29 cellular contexts compared by ENCODE assay signal in genomic region chr7:49866910-49867309, GRCh38.
DNase-seq lines count a peak whose midpoint lies in the region; ATAC-seq, FAIRE-seq and TF ChIP-seq lines count a peak whose summit lies in the region.
"Had no signal": no experiment of that assay in that cellular context is flagged by ENCODE, and none has a peak within 500 bp of the region (broad histone marks: within the 10 kb centered on the region; RNA-seq: fewer than 3 reads in every experiment).

No MANE protein-coding gene starts in this region.

- BruUV-seq in OCI-LY7 (replicated peaks; lab: Mats Ljungman, UMichigan) = no TSS peak

- no peaks in the 10 kb centered on the region for H3K9me2 ChIP-seq in OCI-LY7 (ENCODE audit: insufficient read depth, low read length)

- no peaks in the 10 kb centered on the region for H3K79me2 ChIP-seq in OCI-LY7 (ENCODE audit: insufficient read depth, low read depth, low read length)
- no peaks in the 10 kb centered on the region for H3K79me2 ChIP-seq in keratinocyte (ENCODE audit: control insufficient read depth, insufficient read depth, low read length)

- H3K27ac ChIP-seq in OCI-LY7 (ENCODE audit: low read depth, low read length, poor library complexity, severe bottlenecking) = no peak overlapping the region
- H3K27ac ChIP-seq in keratinocyte (ENCODE audit: control insufficient read depth, insufficient read depth, low read length) = no peak overlapping the region
- H3K27ac ChIP-seq: A549, HL-60, PC-9, RWPE1 had no signal

- H3K4me2 ChIP-seq in OCI-LY7 (ENCODE audit: low read length) (no peak overlapping the region), keratinocyte (ENCODE audit: control insufficient read depth, extremely low read depth, insufficient read depth, low read depth, low read length) (peak overlapping the region; percentile 49)
- H3K4me2 ChIP-seq: A549, PC-9 had no signal

- ATAC-seq in HG03354 (IDR thresholded peaks at IDR 0.05; ENCODE audit: poor library complexity, severe bottlenecking, unreplicated experiment) (no peak), GM18907 (IDR thresholded peaks at IDR 0.05; ENCODE audit: unreplicated experiment) (no peak)
- ATAC-seq: A549, SK-N-SH treated with all-trans-retinoic acid at 6 μM for 48 hours, T-cell had no signal

- intact Hi-C loops in OCI-LY7 (cut with micrococcal nuclease; ENCODE audit: unreplicated experiment) = no loop called here

- in situ Hi-C loops in G401 (cut with HindIII; ENCODE audit: low sequenced_read_pairs) = no loop called here

- H3K27me3 ChIP-seq in keratinocyte (ENCODE audit: control insufficient read depth, extremely low read depth, insufficient read depth, low read length) = no peaks in the 10 kb centered on the region
- H3K27me3 ChIP-seq: MG63 had no signal

- dilution Hi-C loops in keratinocyte (cut with MboI; ENCODE audit: extremely low pct_ligation_motif_present, low sequenced_read_pairs) = no loop called here

- H3K36me3 ChIP-seq in OCI-LY7 (ENCODE audit: insufficient read depth, low read length) = no peaks in the 10 kb centered on the region
- no peaks in the 10 kb centered on the region for H3K36me3 ChIP-seq in keratinocyte (ENCODE audit: control insufficient read depth in 2 of 2, extremely low read depth in 1 of 2, insufficient read depth in 2 of 2, low read length in 2 of 2)
- H3K36me3 ChIP-seq: MG63 had no signal

- no peak for FAIRE-seq in keratinocyte (lab: Jason Lieb, UNC)
- FAIRE-seq: A549, GM12891, GM18507, H1 had no signal

- H4K20me1 ChIP-seq in OCI-LY7 (ENCODE audit: insufficient read depth, low read length) (no peaks in the 10 kb centered on the region), keratinocyte (ENCODE audit: control insufficient read depth, extremely low read depth, insufficient read depth, low read length) (no peaks in the 10 kb centered on the region)

- DNase-seq in G401 (ENCODE audit: low spot score) (peak; percentile 83), NCI-H524 (lab: John Stamatoyannopoulos, UW) (peak; percentile 40 to 87), OCI-LY7 (ENCODE audit: low spot score) (no peak), keratinocyte (ENCODE audit: low read depth, low spot score) (no peak), T-helper 2 cell (no peak), H4 (ENCODE audit: low spot score) (no peak)
- DNase-seq: Caco-2; CD4-positive, alpha-beta T cell; DMS53; EL; IMR-90; MG63; NCI-H1048; NCI-H1436; NCI-H2029; NCI-H226; NCI-H748 treated with DMSO at 0.1 percent for 48 hours; PC-9; SIG-M5; T-cell had no signal

- H3K4me1 ChIP-seq in OCI-LY7 (ENCODE audit: insufficient read depth, low read length, poor library complexity, severe bottlenecking) (peaks cover 13% of the 10 kb centered on the region), keratinocyte (ENCODE audit: control insufficient read depth, extremely low read depth, insufficient read depth, low read length) (peaks cover 13% of the 10 kb centered on the region)
- H3K4me1 ChIP-seq: A549, Caco-2 had no signal

- H3K9me3 ChIP-seq in OCI-LY7 (ENCODE audit: low read length) = no peaks in the 10 kb centered on the region
- H3K9me3 ChIP-seq in keratinocyte (ENCODE audit: control insufficient read depth, low read depth, low read length) = no peaks in the 10 kb centered on the region
- H3K9me3 ChIP-seq: A549, Caco-2, MG63 had no signal

- H3K9me1 ChIP-seq in keratinocyte (ENCODE audit: control insufficient read depth, extremely low read depth, insufficient read depth, low read length) = no peaks in the 10 kb centered on the region

- TF ChIP-seq CTCF in OCI-LY7 (conservative IDR thresholded peaks at IDR 0.05; ENCODE audit: low read length) (no peak), keratinocyte (optimal IDR thresholded peaks at IDR 0.05 in 1 of 3, IDR thresholded peaks at IDR 0.05 in 1 of 3, conservative IDR thresholded peaks at IDR 0.05 in 1 of 3; ENCODE audit: extremely low read depth in 1 of 3, insufficient read depth in 2 of 3, low read length in 3 of 3) (no peak)

- H3K9ac ChIP-seq in keratinocyte (ENCODE audit: control insufficient read depth, extremely low read depth, insufficient read depth, low read length) = no peak overlapping the region

- CTCF ChIA-PET in OCI-LY7 (lab: Charles Lee; ENCODE audit: unreplicated experiment) = no interaction called here

- H3K4me3 ChIP-seq in OCI-LY7 (ENCODE audit: low read depth, low read length, poor library complexity, severe bottlenecking) (no peak overlapping the region), keratinocyte (ENCODE audit: control insufficient read depth in 2 of 3, extremely low read depth in 1 of 3, insufficient read depth in 2 of 3, low read depth in 1 of 3, low read length in 3 of 3) (no peak overlapping the region)
- H3K4me3 ChIP-seq: A549, MG63, PC-9 had no signal

- POLR2A ChIA-PET in OCI-LY7 (lab: Charles Lee) = interaction anchor here (0.6 kb wide), 1 partner anchor 679 kb away, joined by 4 read pairs; no protein-coding TSS in a partner anchor

- H2AFZ ChIP-seq in OCI-LY7 (ENCODE audit: low read length) (0 out of 2 replicates have a peak overlapping the region, but pooled peaks have one; percentile 23), keratinocyte (ENCODE audit: control insufficient read depth, low read length) (no peak overlapping the region)
- H2AFZ ChIP-seq: PC-9 had no signal

Comparison
In these comparisons a context has a peak if more than half of its experiments do, and no peak if none do; other contexts are left out.
1. DNase-seq: peak in G401 (single experiment) and NCI-H524 (2 of 2); none in OCI-LY7 (single experiment), keratinocyte (single experiment), T-helper 2 cell (0 of 5) and H4 (single experiment).